In the genomic region with DNA sequence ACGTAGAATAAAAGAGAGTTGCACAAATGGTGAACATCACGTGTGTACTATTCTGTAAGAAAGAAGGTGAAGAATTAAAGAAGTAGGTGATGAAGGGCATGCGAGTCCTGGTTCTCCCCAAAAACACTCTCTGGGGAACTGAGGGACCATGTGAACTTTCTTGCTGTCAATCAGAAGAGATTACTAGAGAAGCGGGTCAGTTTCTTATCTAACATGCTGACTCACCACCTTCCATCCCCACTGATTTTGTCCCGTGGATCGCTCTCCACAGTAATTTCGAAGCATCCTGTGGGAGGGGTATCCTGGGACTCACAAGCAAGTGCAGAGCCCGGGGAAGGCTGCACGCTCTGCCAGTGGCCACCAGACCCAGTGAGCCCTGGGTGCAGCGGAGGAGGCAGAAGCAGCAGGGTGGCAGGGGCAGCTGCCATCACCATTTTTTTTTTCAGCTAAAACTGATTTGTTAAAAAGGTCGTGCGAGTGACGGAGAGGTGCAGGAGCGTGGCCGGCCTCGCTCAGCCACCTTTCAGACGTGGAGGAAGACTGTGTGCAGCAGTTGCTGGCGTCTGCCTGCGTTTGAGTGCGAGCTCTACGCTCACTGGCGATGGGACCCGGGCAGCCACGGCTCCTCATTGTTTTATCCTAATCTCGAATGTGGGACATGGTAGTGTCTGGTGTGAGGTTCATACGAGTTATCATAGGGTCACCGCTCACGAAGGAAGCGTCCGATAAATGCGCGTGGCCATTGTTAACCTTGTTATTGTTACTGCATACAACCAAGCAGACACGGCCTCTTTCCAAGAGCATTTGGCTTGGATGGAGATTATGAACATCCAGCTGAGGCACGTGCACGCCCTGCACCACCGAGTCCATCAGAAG, we compare ENCODE assay signal across 21 cellular contexts. TPM values are rescaled to one million over a fixed set of nuclear protein-coding genes. Genes with fewer than 3 reads are reported as not detected.
A peak's percentile ranks its signal among the peaks of the same experiment; 100 is the strongest.
DNase-seq lines count a peak whose midpoint lies in the region; ATAC-seq, FAIRE-seq and TF ChIP-seq lines count a peak whose summit lies in the region.
"Had no signal": no experiment of that assay in that cellular context is flagged by ENCODE, and none has a peak within 500 bp of the region (broad histone marks: within the 10 kb centered on the region; RNA-seq: fewer than 3 reads in every experiment).

No MANE protein-coding gene starts in this region.

- H3K36me3 Mint-ChIP-seq in astrocyte (ENCODE audit: low read depth, unreplicated experiment), result no peaks in the 10 kb centered on the region

- no peak for DNase-seq in HepG2 (ENCODE audit: low spot score)
- no peak for DNase-seq in right lobe of liver
- no peak for DNase-seq in astrocyte (ENCODE audit: low read depth)
- DNase-seq in urothelium cell line (ENCODE audit: low spot score), result no peak
- DNase-seq in small intestine, result no peak
- no peak for DNase-seq in T-helper 9 cell
- DNase-seq in ecto neural progenitor cell (ENCODE audit: low spot score), result no peak
- DNase-seq: Caco-2; CD4-positive, alpha-beta T cell; DMS153; DMS79; GDM1; GM23248; HCEC 1CT had no signal

- TF ChIP-seq POLR2A in HepG2 (IDR thresholded peaks at IDR 0.05; ENCODE audit: insufficient read depth in 1 of 2, low read depth in 2 of 2, low read length in 2 of 2) (no peak), right lobe of liver (IDR thresholded peaks at IDR 0.05) (no peak)

- H3K79me2 ChIP-seq in HepG2 (ENCODE audit: insufficient read depth, low read length), result no peaks in the 10 kb centered on the region
- no peaks in the 10 kb centered on the region for H3K79me2 ChIP-seq in astrocyte (ENCODE audit: insufficient read depth, low read length)

- TF ChIP-seq CTCF in HepG2 (CRISPR knock-in tag; IDR thresholded peaks at IDR 0.05) (no peak), right lobe of liver (IDR thresholded peaks at IDR 0.05) (no peak), astrocyte (IDR thresholded peaks at IDR 0.05; ENCODE audit: insufficient read depth, low read depth, low read length) (no peak)

- peaks cover 9% of the 10 kb centered on the region for H3K4me1 Mint-ChIP-seq in astrocyte (ENCODE audit: low read depth, unreplicated experiment)

- in situ Hi-C loops in HepG2 (cut with HindIII; ENCODE audit: extremely low pct_ligation_motif_present, low pct_unique_long_range_greater_than_20kb), result no loop called here

- H4K20me1 ChIP-seq in HepG2 (ENCODE audit: insufficient read depth, low read length), result no peaks in the 10 kb centered on the region
- H4K20me1 ChIP-seq in BLaER1 treated with 17β-estradiol and CSF1 and Interleukin-3, amounts not matched to agents 10 nM and 100 nM, result peaks cover 0 to 5% (median 0%) of the 10 kb centered on the region in 11 experiments; a peak in 1 of 22 replicates
- no peaks in the 10 kb centered on the region for H4K20me1 ChIP-seq in astrocyte (ENCODE audit: insufficient read depth, low read length)

- H3K4me3 Mint-ChIP-seq in astrocyte (ENCODE audit: unreplicated experiment), result no peak overlapping the region
- H3K4me3 Mint-ChIP-seq: CD4-positive, alpha-beta T cell had no signal

- H3K27ac ChIP-seq in HepG2 (ENCODE audit: extremely low read length, insufficient read depth, low read length), result no peak overlapping the region
- no peak overlapping the region for H3K27ac ChIP-seq in right lobe of liver
- H3K27ac ChIP-seq in BLaER1 treated with 17β-estradiol and CSF1 and Interleukin-3, amounts not matched to agents 10 nM and 100 nM, result no peak overlapping the region
- no peak overlapping the region for H3K27ac ChIP-seq in astrocyte (ENCODE audit: low read depth, low read length)
- no peak overlapping the region for H3K27ac ChIP-seq in small intestine (ENCODE audit: low read depth in 1 of 2, low read length in 1 of 2)
- H3K27ac ChIP-seq: C4-2B, GM23248 had no signal

- no peak for FAIRE-seq in HepG2 (lab: Jason Lieb, UNC)
- no peak for FAIRE-seq in astrocyte (lab: Jason Lieb, UNC)
- FAIRE-seq in urothelium cell line (lab: Jason Lieb, UNC), result peak; percentile 9
- FAIRE-seq in small intestine (lab: Jason Lieb, UNC), result no peak
- FAIRE-seq: A204.1, D721Med, GM12892, GM18507, H54 had no signal

- H3K27me3 Mint-ChIP-seq in astrocyte (ENCODE audit: low read depth, unreplicated experiment), result peaks cover 45% of the 10 kb centered on the region
- H3K27me3 Mint-ChIP-seq: CD4-positive, alpha-beta T cell had no signal

- BruUV-seq in HepG2 (replicated peaks; lab: Mats Ljungman, UMichigan), result no TSS peak

- peaks cover 29% of the 10 kb centered on the region for H3K4me1 ChIP-seq in HepG2 (ENCODE audit: insufficient read depth, low read length)
- peaks cover 0 to 3% (median 0%) of the 10 kb centered on the region in 4 donors for H3K4me1 ChIP-seq in right lobe of liver
- H3K4me1 ChIP-seq in BLaER1 treated with 17β-estradiol and CSF1 and Interleukin-3, amounts not matched to agents 10 nM and 100 nM, result peaks cover 37 to 54% (median 45%) of the 10 kb centered on the region in 10 experiments
- H3K4me1 ChIP-seq in astrocyte (ENCODE audit: insufficient read depth, low read length), result peaks cover 12% of the 10 kb centered on the region
- no peaks in the 10 kb centered on the region for H3K4me1 ChIP-seq in small intestine (ENCODE audit: control insufficient read depth in 2 of 2, insufficient read depth in 1 of 2, low read depth in 1 of 2, low read length in 1 of 2)

- CTCF ChIA-PET in HepG2 (lab: Yijun Ruan, JAX; ENCODE audit: low intra/inter-chr PET ratio, low total read pairs), result no interaction called here

- peaks cover 4% of the 10 kb centered on the region for H3K9me3 Mint-ChIP-seq in astrocyte (ENCODE audit: unreplicated experiment)
- H3K9me3 Mint-ChIP-seq: CD4-positive, alpha-beta T cell had no signal

- H3K9ac ChIP-seq in HepG2 (ENCODE audit: insufficient read depth, low read depth, low read length) (no peak overlapping the region), astrocyte (ENCODE audit: low read length) (no peak overlapping the region)
- H3K9ac ChIP-seq in BLaER1 treated with 17β-estradiol and CSF1 and Interleukin-3, amounts not matched to agents 10 nM and 100 nM, result no peak overlapping the region
- H3K9ac ChIP-seq: GM23248 had no signal

- POLR2A ChIA-PET in HepG2 (lab: Yijun Ruan, JAX), result no interaction called here

- whole genome bisulfite sequencing in HepG2 (ENCODE audit: low lambda C conversion rate), result 34% methylated on average over 36 of the region's 36 CpGs
- WGBS in right lobe of liver (ENCODE audit: insufficient coverage, low coverage, low lambda C conversion rate, missing lambda C conversion rate), result 56% methylated on average over 20 of the region's 36 CpGs
- WGBS in small intestine, 3 donors, result 76 to 81% (median 76%) methylated on average over 36 of the region's 36 CpGs

- TF ChIP-seq RAD21 in HepG2 (CRISPR knock-in tag; IDR thresholded peaks at IDR 0.05), result no peak

- H3K27me3 ChIP-seq in HepG2 (ENCODE audit: control insufficient read depth in 1 of 2, insufficient read depth in 2 of 2, low read length in 2 of 2) (peaks cover 9 to 78% of the 10 kb centered on the region in 2 experiments; a peak in 4 of 5 replicates), right lobe of liver (no peaks in the 10 kb centered on the region), astrocyte (ENCODE audit: insufficient read depth, low read length) (peaks cover 4% of the 10 kb centered on the region), small intestine (ENCODE audit: control insufficient read depth in 2 of 2, insufficient read depth in 2 of 2, low read length in 2 of 2) (no peaks in the 10 kb centered on the region)
- H3K27me3 ChIP-seq in BLaER1 treated with 17β-estradiol and CSF1 and Interleukin-3, amounts not matched to agents 10 nM and 100 nM, result no peaks in the 10 kb centered on the region

- no peak for TF ChIP-seq EP300 in HepG2 (IDR thresholded peaks at IDR 0.05; ENCODE audit: low read depth in 2 of 2, low read length in 2 of 2)
- no peak for TF ChIP-seq EP300 in HepG2 (CRISPR knock-in tag; IDR thresholded peaks at IDR 0.05; ENCODE audit: borderline replicate concordance)

- no peaks in the 10 kb centered on the region for H3K9me3 ChIP-seq in HepG2 (ENCODE audit: low read length)
- no peaks in the 10 kb centered on the region for H3K9me3 ChIP-seq in right lobe of liver
- peaks cover 0 to 10% (median 7%) of the 10 kb centered on the region in 11 experiments; a peak in 11 of 22 replicates for H3K9me3 ChIP-seq in BLaER1 treated with 17β-estradiol and CSF1 and Interleukin-3, amounts not matched to agents 10 nM and 100 nM (replicated peaks in 1 of 11)
- H3K9me3 ChIP-seq in astrocyte (ENCODE audit: insufficient read depth, low read depth, low read length), result peaks cover 7% of the 10 kb centered on the region
- H3K9me3 ChIP-seq in small intestine (ENCODE audit: control insufficient read depth, low read depth), result no peaks in the 10 kb centered on the region

- no peak overlapping the region for H2AFZ ChIP-seq in HepG2 (ENCODE audit: low read length)
- no peak overlapping the region for H2AFZ ChIP-seq in astrocyte (ENCODE audit: low read depth, low read length)
- H2AFZ ChIP-seq: GM23248 had no signal

- peak overlapping the region; percentile 8 for H3K27ac Mint-ChIP-seq in astrocyte (ENCODE audit: unreplicated experiment)
- H3K27ac Mint-ChIP-seq: CD4-positive, alpha-beta T cell had no signal

- H3K4me3 ChIP-seq in HepG2 (replicated peaks in 1 of 3; ENCODE audit: insufficient read depth in 1 of 3, low read depth in 2 of 3, low read length in 3 of 3) (no peak overlapping the region), right lobe of liver (no peak overlapping the region), astrocyte (ENCODE audit: insufficient read depth, low read depth, low read length) (no peak overlapping the region), small intestine (ENCODE audit: low read depth in 1 of 2, low read length in 2 of 2) (no peak overlapping the region)
- H3K4me3 ChIP-seq in BLaER1 treated with 17β-estradiol and CSF1 and Interleukin-3, amounts not matched to agents 10 nM and 100 nM, result no peak overlapping the region
- H3K4me3 ChIP-seq: GM23248 had no signal

- no peaks in the 10 kb centered on the region for H3K36me3 ChIP-seq in HepG2 (replicated peaks in 1 of 2; ENCODE audit: control insufficient read depth in 1 of 2, insufficient read depth in 2 of 2, low read length in 2 of 2)
- no peaks in the 10 kb centered on the region for H3K36me3 ChIP-seq in right lobe of liver
- no peaks in the 10 kb centered on the region for H3K36me3 ChIP-seq in BLaER1 treated with 17β-estradiol and CSF1 and Interleukin-3, amounts not matched to agents 10 nM and 100 nM
- no peaks in the 10 kb centered on the region for H3K36me3 ChIP-seq in astrocyte (ENCODE audit: insufficient read depth, low read length)
- no peaks in the 10 kb centered on the region for H3K36me3 ChIP-seq in small intestine (ENCODE audit: control insufficient read depth in 2 of 2, insufficient read depth in 2 of 2, low read length in 2 of 2)

- H3K4me2 ChIP-seq in HepG2 (ENCODE audit: low read depth, low read length), result no peak overlapping the region
- peak overlapping the region in 6 of 11 experiments; percentile 8 to 29 (median 16); a peak in 3 of 22 replicates for H3K4me2 ChIP-seq in BLaER1 treated with 17β-estradiol and CSF1 and Interleukin-3, amounts not matched to agents 10 nM and 100 nM
- no peak overlapping the region for H3K4me2 ChIP-seq in astrocyte (ENCODE audit: low read length)

- ATAC-seq in HepG2 (no peak), right lobe of liver (no peak)

- intact Hi-C loops in HepG2 (cut with micrococcal nuclease; ENCODE audit: unreplicated experiment), result no loop called here
- intact Hi-C loops in right lobe of liver (cut with DNase I), result loop anchor here in 1 of 2 donors (2.0 kb wide), 1 partner anchor 116 kb away; no protein-coding TSS in a partner anchor

RNA-seq across cellular contexts. Expression of a gene that starts 28.0 kb away (rescaled TPM):
- 23.8 and 55.5 TPM in 2 replicates for total RNA-seq in HepG2 (2016; rRNA removed; fragmentation: Illumina TruSeq; extraction: Trizol)
- total RNA-seq in HepG2 (2016; cell fraction: cytosol; rRNA removed; fragmentation: Illumina TruSeq; extraction: Trizol; ENCODE audit: low read depth), result 21.3 and 22.4 TPM in 2 replicates
- total RNA-seq in HepG2 (2016; cell fraction: insoluble cytoplasmic fraction; rRNA removed; fragmentation: Illumina TruSeq; extraction: Trizol), result 20.7 and 58.6 TPM in 2 replicates
- total RNA-seq in HepG2 (2016; cell fraction: membrane; rRNA removed; fragmentation: Illumina TruSeq; extraction: Trizol), result 31.3 and 32.0 TPM in 2 replicates
- total RNA-seq in HepG2 (2016; cell fraction: nucleus; rRNA removed; fragmentation: Illumina TruSeq; extraction: Trizol), result 55.7 and 65.4 TPM in 2 replicates
- 91.3 and 112 TPM in 2 replicates for polyA plus RNA-seq in HepG2 (2011; rRNA removed)
- polyA plus RNA-seq in HepG2 (2011; cell fraction: cytosol; rRNA removed), result 53.2 and 96.9 TPM in 2 replicates
- polyA plus RNA-seq in HepG2 (2011; cell fraction: nucleus; rRNA removed), result 133 and 239 TPM in 2 replicates
- 48.1 and 97.6 TPM in 2 replicates for polyA plus RNA-seq in HepG2 (2012)
- 14.3 and 17.6 TPM in 2 replicates for polyA plus RNA-seq in HepG2 (2016; cell fraction: cytosol; fragmentation: Illumina TruSeq; extraction: Trizol; ENCODE audit: low read depth)
- polyA plus RNA-seq in HepG2 (2016; cell fraction: insoluble cytoplasmic fraction; fragmentation: Illumina TruSeq; extraction: Trizol; ENCODE audit: low read depth), result 25.9 and 26.2 TPM in 2 replicates
- polyA plus RNA-seq in HepG2 (2016; cell fraction: membrane; fragmentation: Illumina TruSeq; extraction: Trizol; ENCODE audit: low read depth), result 21.9 and 22.4 TPM in 2 replicates
- polyA plus RNA-seq in HepG2 (2016; cell fraction: nucleus; fragmentation: Illumina TruSeq; extraction: Trizol; ENCODE audit: insufficient read depth, low read depth), result 114 and 125 TPM in 2 replicates
- polyA minus RNA-seq in HepG2 (2011; rRNA and poly(A)+ RNA removed; ENCODE audit: low replicate concordance), result 44.0 and 104 TPM in 2 replicates
- polyA minus RNA-seq in HepG2 (2011; cell fraction: cytosol; rRNA and poly(A)+ RNA removed), result 27.7 and 39.2 TPM in 2 replicates
- polyA minus RNA-seq in HepG2 (2011; cell fraction: nucleus; rRNA and poly(A)+ RNA removed), result 31.2 and 42.4 TPM in 2 replicates
- 1 to 10 TPM in 5 of 6 experiments, under 1 TPM in 1; 0.93 to 8.8 (median 4.3) TPM for total RNA-seq in right lobe of liver
- 0.43 TPM in 1 of 2 replicates, not detected in the other for total RNA-seq in astrocyte
- polyA plus RNA-seq in small intestine, result 10 to 100 TPM in 1 of 3 donors, 1 to 10 TPM in 2; 2.2 to 22.4 (median 4.9) TPM

Comparison
In these comparisons a context has a peak if more than half of its experiments do, and no peak if none do; other contexts are left out.
1. H3K4me2 ChIP-seq: peak in BLaER1 treated with 17β-estradiol and CSF1 and Interleukin-3, amounts not matched to agents 10 nM and 100 nM (6 of 11); none in HepG2 (single experiment) and astrocyte (single experiment).